In genomic region chr2:240482141-240482540, GRCh38 we compare ENCODE assay signal across 25 cellular contexts. TPM values are rescaled to one million over a fixed set of nuclear protein-coding genes. Genes with fewer than 3 reads are reported as not detected.
A peak's percentile ranks its signal among the peaks of the same experiment; 100 is the strongest.
DNase-seq lines count a peak whose midpoint lies in the region; ATAC-seq and TF ChIP-seq lines count a peak whose summit lies in the region.
"Had no signal": no experiment of that assay in that cellular context is flagged by ENCODE, and none has a peak within 500 bp of the region (broad histone marks: within the 10 kb centered on the region; RNA-seq: fewer than 3 reads in every experiment).

No MANE protein-coding gene starts in this region.

- no peaks in the 10 kb centered on the region for H3K4me1 Mint-ChIP-seq in activated CD4-positive, alpha-beta memory T cell treated with anti-CD3 and anti-CD28 coated beads for 36 hours (ENCODE audit: low read depth)
- H3K4me1 Mint-ChIP-seq in MCF 10A (ENCODE audit: insufficient read depth, unreplicated experiment) = no peaks in the 10 kb centered on the region
- H3K4me1 Mint-ChIP-seq: activated CD4-positive, alpha-beta T cell treated with anti-CD3 and anti-CD28 coated beads for 36 hours; activated naive CD8-positive, alpha-beta T cell treated with anti-CD3 and anti-CD28 coated beads, Interleukin-2, amount 50 U/mL, for 24 hours; central memory CD8-positive, alpha-beta T cell; nephron; stimulated activated memory B cell treated with anti-CD40 and anti-IgM and Interleukin-4, amounts not matched to agents 10 μg/mL and 1 μg/mL and 100 μg/mL, for 72 hours had no signal

- peak; percentile 63 for DNase-seq in cardiac septum (ENCODE audit: low spot score)
- no peak for DNase-seq in left cardiac atrium
- DNase-seq in activated CD4-positive, alpha-beta memory T cell treated with anti-CD3 and anti-CD28 coated beads for 36 hours = peak; percentile 0
- DNase-seq in lower lobe of right lung = peak; percentile 27
- peak; percentile 50 for DNase-seq in upper lobe of right lung
- no peak for DNase-seq in DMS79 (lab: John Stamatoyannopoulos, UW)
- no peak for DNase-seq in MCF 10A (ENCODE audit: unreplicated experiment)
- DNase-seq: activated naive CD8-positive, alpha-beta T cell treated with anti-CD3 and anti-CD28 coated beads, Interleukin-2, amount 50 U/mL, for 24 hours; activated T-cell treated with anti-CD3 and anti-CD28 coated beads for 4 hours; Caco-2; gastrocnemius medialis; GDM1; HCEC 1CT; MG63; NCI-H1417; NCI-H2029 treated with DMSO at 0.1 percent for 48 hours; NCI-H345; right cardiac atrium; stimulated activated CD4-positive, alpha-beta T cell treated with anti-CD3 and anti-CD28 coated beads, Interleukin-2, amount 100 ng/mL, for 48 hours had no signal

- no peaks in the 10 kb centered on the region for H3K36me3 ChIP-seq in lower lobe of right lung
- no peaks in the 10 kb centered on the region for H3K36me3 ChIP-seq in upper lobe of right lung
- H3K36me3 ChIP-seq: gastrocnemius medialis, pancreas had no signal

- CTCF ChIA-PET in activated CD4-positive, alpha-beta memory T cell treated with anti-CD3 and anti-CD28 coated beads for 36 hours (lab: Charles Lee) = no interaction called here
- CTCF ChIA-PET in MCF 10A (lab: Yijun Ruan, JAX) = no interaction called here

- peaks cover 8% of the 10 kb centered on the region for H3K9me3 Mint-ChIP-seq in activated CD4-positive, alpha-beta memory T cell treated with anti-CD3 and anti-CD28 coated beads for 36 hours
- peaks cover 5% of the 10 kb centered on the region for H3K9me3 Mint-ChIP-seq in MCF 10A (ENCODE audit: unreplicated experiment)

- no peak overlapping the region for H3K27ac ChIP-seq in lower lobe of right lung
- no peak overlapping the region for H3K27ac ChIP-seq in upper lobe of right lung
- H3K27ac ChIP-seq: C4-2B, gastrocnemius medialis, pancreas had no signal

- H3K27ac Mint-ChIP-seq in activated CD4-positive, alpha-beta memory T cell treated with anti-CD3 and anti-CD28 coated beads for 36 hours = no peak overlapping the region
- no peak overlapping the region for H3K27ac Mint-ChIP-seq in MCF 10A (ENCODE audit: low read depth, unreplicated experiment)
- H3K27ac Mint-ChIP-seq: activated CD4-positive, alpha-beta T cell treated with anti-CD3 and anti-CD28 coated beads for 36 hours; activated naive CD8-positive, alpha-beta T cell treated with anti-CD3 and anti-CD28 coated beads, Interleukin-2, amount 50 U/mL, for 24 hours; nephron; stimulated activated memory B cell treated with anti-CD40 and anti-IgM and Interleukin-4, amounts not matched to agents 10 μg/mL and 1 μg/mL and 100 μg/mL, for 72 hours had no signal

- H3K27me3 ChIP-seq in lower lobe of right lung (ENCODE audit: low read depth) (no peaks in the 10 kb centered on the region), upper lobe of right lung (no peaks in the 10 kb centered on the region)
- H3K27me3 ChIP-seq: gastrocnemius medialis, MG63, pancreas had no signal

- POLR2A ChIA-PET in activated CD4-positive, alpha-beta memory T cell treated with anti-CD3 and anti-CD28 coated beads for 36 hours (lab: Charles Lee) = no interaction called here
- POLR2A ChIA-PET in MCF 10A (lab: Yijun Ruan, JAX) = no interaction called here

- H3K9me3 ChIP-seq in lower lobe of right lung (peaks cover 12% of the 10 kb centered on the region), upper lobe of right lung (no peaks in the 10 kb centered on the region)
- H3K9me3 ChIP-seq: Caco-2, gastrocnemius medialis, pancreas had no signal

- H3K4me1 ChIP-seq in lower lobe of right lung (no peaks in the 10 kb centered on the region), upper lobe of right lung (no peaks in the 10 kb centered on the region)
- H3K4me1 ChIP-seq: Caco-2, gastrocnemius medialis, pancreas had no signal

- intact Hi-C loops in cardiac septum (cut with DNase I) = no loop called here
- intact Hi-C loops in left cardiac atrium (cut with DNase I) = no loop called here
- intact Hi-C loops in activated CD4-positive, alpha-beta memory T cell treated with anti-CD3 and anti-CD28 coated beads for 36 hours (cut with micrococcal nuclease) = no loop called here
- intact Hi-C loops in lower lobe of right lung (cut with DNase I) = no loop called here
- intact Hi-C loops in upper lobe of right lung (cut with DNase I) = no loop called here
- intact Hi-C loops in MCF 10A (cut with micrococcal nuclease) = no loop called here

- no peaks in the 10 kb centered on the region for H3K27me3 Mint-ChIP-seq in activated CD4-positive, alpha-beta memory T cell treated with anti-CD3 and anti-CD28 coated beads for 36 hours
- no peaks in the 10 kb centered on the region for H3K27me3 Mint-ChIP-seq in MCF 10A (ENCODE audit: insufficient read depth, unreplicated experiment)
- H3K27me3 Mint-ChIP-seq: activated CD4-positive, alpha-beta T cell treated with anti-CD3 and anti-CD28 coated beads for 36 hours; activated naive CD8-positive, alpha-beta T cell treated with anti-CD3 and anti-CD28 coated beads, Interleukin-2, amount 50 U/mL, for 24 hours; central memory CD8-positive, alpha-beta T cell; stimulated activated memory B cell treated with anti-CD40 and anti-IgM and Interleukin-4, amounts not matched to agents 10 μg/mL and 1 μg/mL and 100 μg/mL, for 72 hours had no signal

- peaks cover 10% of the 10 kb centered on the region for H3K36me3 Mint-ChIP-seq in activated CD4-positive, alpha-beta memory T cell treated with anti-CD3 and anti-CD28 coated beads for 36 hours
- H3K36me3 Mint-ChIP-seq in MCF 10A (ENCODE audit: insufficient read depth, unreplicated experiment) = peaks cover 6% of the 10 kb centered on the region

- no TSS peak for BruUV-seq in MCF 10A (replicated peaks; lab: Mats Ljungman, UMichigan)

- ATAC-seq in left cardiac atrium = no peak
- ATAC-seq in lower lobe of right lung = peak in 1 of 2 donors; percentile 26
- peak; percentile 29 for ATAC-seq in upper lobe of right lung
- ATAC-seq: activated CD4-positive, alpha-beta T cell treated with anti-CD3 and anti-CD28 coated beads for 36 hours; gastrocnemius medialis; pancreas had no signal

- H3K4me3 ChIP-seq in lower lobe of right lung = no peak overlapping the region
- no peak overlapping the region for H3K4me3 ChIP-seq in upper lobe of right lung
- H3K4me3 ChIP-seq: gastrocnemius medialis, MG63, pancreas had no signal

- no peak overlapping the region for H3K4me3 Mint-ChIP-seq in activated CD4-positive, alpha-beta memory T cell treated with anti-CD3 and anti-CD28 coated beads for 36 hours
- H3K4me3 Mint-ChIP-seq in MCF 10A (ENCODE audit: unreplicated experiment) = no peak overlapping the region
- H3K4me3 Mint-ChIP-seq: activated CD4-positive, alpha-beta T cell treated with anti-CD3 and anti-CD28 coated beads for 36 hours; activated naive CD8-positive, alpha-beta T cell treated with anti-CD3 and anti-CD28 coated beads, Interleukin-2, amount 50 U/mL, for 24 hours; central memory CD8-positive, alpha-beta T cell; nephron; stimulated activated memory B cell treated with anti-CD40 and anti-IgM and Interleukin-4, amounts not matched to agents 10 μg/mL and 1 μg/mL and 100 μg/mL, for 72 hours had no signal

- TF ChIP-seq CTCF in lower lobe of right lung (IDR thresholded peaks at IDR 0.05) = no peak
- TF ChIP-seq CTCF in upper lobe of right lung (IDR thresholded peaks at IDR 0.05) = no peak
- no peak for TF ChIP-seq CTCF in MCF 10A (IDR thresholded peaks at IDR 0.05; ENCODE audit: unreplicated experiment)

RNA-seq across cellular contexts. Expression of gene GPC1, which starts 46.7 kb away (rescaled TPM):
- total RNA-seq in cardiac septum (291 TPM), left cardiac atrium (10 to 100 TPM; 74.6 to 78.4 TPM), lower lobe of right lung (14.7 TPM), upper lobe of right lung (24.8 TPM), MCF 10A (2022) (36.9 and 38.9 TPM in 2 replicates)
- 1 to 10 TPM; 4.7 to 4.9 TPM for total RNA-seq in activated CD4-positive, alpha-beta memory T cell treated with anti-CD3 and anti-CD28 coated beads for 36 hours

Comparison
In these comparisons a context has a peak if more than half of its experiments do, and no peak if none do; other contexts are left out.
1. DNase-seq: peak in cardiac septum (single experiment), activated CD4-positive, alpha-beta memory T cell treated with anti-CD3 and anti-CD28 coated beads for 36 hours (single experiment), lower lobe of right lung (single experiment) and upper lobe of right lung (single experiment); none in left cardiac atrium (single experiment), DMS79 (single experiment) and MCF 10A (single experiment).